7 cellular contexts compared by ENCODE assay signal in the genomic region with DNA sequence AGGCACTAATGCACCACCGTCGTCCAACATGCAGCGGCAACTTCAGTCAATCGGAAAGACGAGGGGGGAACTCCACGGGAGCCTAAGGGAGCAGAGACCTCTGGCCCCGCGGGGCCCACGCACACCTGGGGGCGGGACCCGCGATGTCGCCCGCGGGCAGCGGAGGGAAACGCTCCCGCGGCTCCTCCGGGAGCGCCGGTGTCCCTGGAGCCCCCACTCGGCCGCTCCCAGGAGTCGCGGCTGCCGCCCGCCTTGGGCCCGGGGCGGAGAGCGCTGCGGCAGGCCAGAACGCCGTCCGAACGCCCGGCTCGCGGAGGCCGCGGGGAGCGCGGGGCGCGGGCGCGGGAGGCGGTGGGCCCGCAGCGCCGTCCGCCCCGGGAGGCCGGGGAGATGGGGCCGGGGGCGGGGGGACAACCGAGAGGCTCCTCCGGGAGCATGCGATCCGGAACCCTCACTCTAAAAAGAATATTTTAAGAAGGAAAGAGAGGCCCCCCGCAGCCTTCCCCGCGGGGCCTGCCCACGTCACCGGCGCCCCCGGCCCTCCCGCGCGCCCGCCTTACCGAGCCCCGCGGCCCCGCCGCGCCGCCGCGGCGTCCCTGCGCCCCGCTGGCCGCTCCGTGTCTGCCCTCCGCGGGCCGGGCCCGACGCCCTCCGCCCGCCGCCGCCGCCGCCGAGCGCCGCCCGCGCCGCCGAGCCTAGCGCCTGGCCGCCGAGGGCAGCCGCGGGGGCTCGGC.
DNase-seq lines count a peak whose midpoint lies in the region; ATAC-seq and TF ChIP-seq lines count a peak whose summit lies in the region.

No MANE protein-coding gene starts in this region.

- H3K9ac ChIP-seq in neural cell (ENCODE audit: low read length): peak overlapping the region; percentile 76

- no peaks in the 10 kb centered on the region for H3K9me3 ChIP-seq in neural cell (ENCODE audit: low read length)

- H4K20me1 ChIP-seq in neural cell (ENCODE audit: insufficient read depth): no peaks in the 10 kb centered on the region

- H3K79me2 ChIP-seq in neural cell (replicated peaks; ENCODE audit: insufficient read depth, low read length): peaks cover 46% of the 10 kb centered on the region

- H3K9me2 ChIP-seq in neural cell (ENCODE audit: insufficient read depth, low read length): no peaks in the 10 kb centered on the region

- peak overlapping the region; percentile 85 for H3K4me2 ChIP-seq in neural cell (ENCODE audit: low read length)

- TF ChIP-seq CTCF in fibroblast of pulmonary artery (IDR thresholded peaks at IDR 0.05; ENCODE audit: low read length, missing control alignments) (no peak), neural cell (IDR thresholded peaks at IDR 0.05; ENCODE audit: poor library complexity, severe bottlenecking) (no peak)

- no peaks in the 10 kb centered on the region for H3K36me3 ChIP-seq in neural cell (ENCODE audit: insufficient read depth, low read length)

- H3K4me3 ChIP-seq in fibroblast of pulmonary artery (replicated peaks; ENCODE audit: low read depth, low read length): peak overlapping the region; percentile 61
- peak overlapping the region; percentile 73 for H3K4me3 ChIP-seq in neural cell (ENCODE audit: low read length)

- H3K27me3 ChIP-seq in neural cell (ENCODE audit: insufficient read depth, low read depth, low read length): no peaks in the 10 kb centered on the region

- ATAC-seq in GM18517 (IDR thresholded peaks at IDR 0.05; ENCODE audit: unreplicated experiment) (peak; percentile 14), HG03159 (IDR thresholded peaks at IDR 0.05; ENCODE audit: unreplicated experiment) (peak; percentile 28), HG03442 (IDR thresholded peaks at IDR 0.05; ENCODE audit: unreplicated experiment) (no peak)

- no peak overlapping the region for H2AFZ ChIP-seq in neural cell (ENCODE audit: low read depth, low read length)

- peak; percentile 1 for DNase-seq in activated CD4-positive, alpha-beta T cell treated with anti-CD3 and anti-CD28 coated beads, Interleukin-2, amount 50 U/mL, for 1 hour
- DNase-seq in fibroblast of pulmonary artery (ENCODE audit: low read depth) (no peak), activated gamma-delta T cell (lab: John Stamatoyannopoulos, UW) (no peak)

- TF ChIP-seq EP300 in neural cell (conservative IDR thresholded peaks at IDR 0.05; ENCODE audit: poor library complexity, severe bottlenecking): no peak

- H3K27ac ChIP-seq in neural cell (ENCODE audit: low read length): peak overlapping the region; percentile 28

- TF ChIP-seq RAD21 in neural cell (conservative IDR thresholded peaks at IDR 0.05): no peak

- H3F3A ChIP-seq in neural cell (ENCODE audit: insufficient read depth, low read length, poor library complexity, severe bottlenecking): no peaks in the 10 kb centered on the region

TF ChIP-seq in neural cell, 6 proteins besides CTCF, POLR2A, EP300 and RAD21:
- no peak for TF ChIP-seq TAF1 (IDR thresholded peaks at IDR 0.05; ENCODE audit: low read depth)
- TF ChIP-seq EZH2 (IDR thresholded peaks at IDR 0.05; ENCODE audit: borderline replicate concordance, insufficient read depth, low read length, poor library complexity, severe bottlenecking): no peak
- TF ChIP-seq MXI1 (conservative IDR thresholded peaks at IDR 0.05; ENCODE audit: poor library complexity, severe bottlenecking): peak; percentile 35
- no peak for TF ChIP-seq POLR2AphosphoS5 (IDR thresholded peaks at IDR 0.05)
- peak; percentile 28 for TF ChIP-seq SMC3 (conservative IDR thresholded peaks at IDR 0.05; ENCODE audit: poor library complexity)
TF ChIP-seq in neural cell: peak in this region for 2.
